Comparison of ENCODE assay signal across 8 cellular contexts in the genomic region with DNA sequence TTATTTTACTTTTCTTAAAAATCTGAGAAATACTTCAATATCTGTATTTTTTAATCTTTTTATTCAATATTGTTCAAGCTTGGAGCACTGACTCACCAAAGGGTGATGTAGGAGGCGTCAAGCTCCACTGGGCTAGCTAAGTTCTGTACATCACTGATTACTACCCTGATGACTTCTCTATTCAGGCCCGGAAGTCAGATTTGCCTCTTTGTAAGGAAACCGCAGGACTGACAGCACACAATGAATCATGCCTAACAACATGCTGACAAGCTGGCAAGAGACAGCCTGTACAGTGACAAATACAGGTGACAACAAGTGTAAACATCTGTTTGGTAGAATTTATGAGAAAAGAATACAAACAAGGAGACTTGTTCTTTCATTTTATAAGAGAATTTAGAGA.
DNase-seq lines count a peak whose midpoint lies in the region; ATAC-seq lines count a peak whose summit lies in the region.

No MANE protein-coding gene starts in this region.

- H3K18ac ChIP-seq in neuronal stem cell (ENCODE audit: low read length) = no peak overlapping the region

- no peak overlapping the region for H2AK5ac ChIP-seq in neuronal stem cell (ENCODE audit: low read depth, low read length)

- no peaks in the 10 kb centered on the region for H3K36me3 ChIP-seq in BLaER1 treated with 17β-estradiol and CSF1 and Interleukin-3, amounts not matched to agents 10 nM and 100 nM
- no peaks in the 10 kb centered on the region for H3K36me3 ChIP-seq in neuronal stem cell (replicated peaks in 1 of 2; ENCODE audit: control insufficient read depth in 2 of 2, insufficient read depth in 2 of 2, low read length in 2 of 2)

- ATAC-seq in GM19023 (IDR thresholded peaks at IDR 0.05; ENCODE audit: unreplicated experiment) (peak; percentile 99), HG03097 (IDR thresholded peaks at IDR 0.05; ENCODE audit: low FRiP score, unreplicated experiment) (peak; percentile 100)

- H3K27me3 ChIP-seq in BLaER1 treated with 17β-estradiol and CSF1 and Interleukin-3, amounts not matched to agents 10 nM and 100 nM = no peaks in the 10 kb centered on the region
- no peaks in the 10 kb centered on the region for H3K27me3 ChIP-seq in neuronal stem cell (ENCODE audit: control insufficient read depth in 3 of 3, insufficient read depth in 3 of 3, low read depth in 1 of 3, low read length in 3 of 3)

- no peak overlapping the region for H2BK120ac ChIP-seq in neuronal stem cell (ENCODE audit: low read depth, low read length)

- H3K23ac ChIP-seq in neuronal stem cell (ENCODE audit: low read depth, low read length, poor library complexity) = no peak overlapping the region

- H3K4me1 ChIP-seq in BLaER1 treated with 17β-estradiol and CSF1 and Interleukin-3, amounts not matched to agents 10 nM and 100 nM = peaks cover 4 to 22% (median 14%) of the 10 kb centered on the region in 10 experiments; a peak in 17 of 20 replicates
- peaks cover 4 to 16% of the 10 kb centered on the region in 2 donors for H3K4me1 ChIP-seq in neuronal stem cell (ENCODE audit: control insufficient read depth in 2 of 2, insufficient read depth in 1 of 2, low read depth in 1 of 2, low read length in 2 of 2)

- H2BK15ac ChIP-seq in neuronal stem cell (ENCODE audit: low read length) = no peak overlapping the region

- WGBS in neuronal stem cell (ENCODE audit: extremely low coverage in 2 of 2, insufficient read length in 2 of 2, insufficient replicate concordance in 1 of 2), 2 donors = no CpG with 5 or more reads among the region's 3 CpGs

- H3K9me3 ChIP-seq in BLaER1 treated with 17β-estradiol and CSF1 and Interleukin-3, amounts not matched to agents 10 nM and 100 nM (replicated peaks in 1 of 11) = no peaks in the 10 kb centered on the region
- H3K9me3 ChIP-seq in neuronal stem cell (replicated peaks in 1 of 2; ENCODE audit: control insufficient read depth in 2 of 2, insufficient read depth in 1 of 2, low read depth in 1 of 2, low read length in 2 of 2) = no peaks in the 10 kb centered on the region

- no peaks in the 10 kb centered on the region for H3K79me1 ChIP-seq in neuronal stem cell (ENCODE audit: low read depth, low read length)

- H3K9ac ChIP-seq in BLaER1 treated with 17β-estradiol and CSF1 and Interleukin-3, amounts not matched to agents 10 nM and 100 nM = no peak overlapping the region
- no peak overlapping the region for H3K9ac ChIP-seq in neuronal stem cell (ENCODE audit: low read depth, low read length, poor library complexity)

- H2AFZ ChIP-seq in neuronal stem cell (ENCODE audit: low read length) = peak overlapping the region; percentile 50

- H3K27ac ChIP-seq in BLaER1 treated with 17β-estradiol and CSF1 and Interleukin-3, amounts not matched to agents 10 nM and 100 nM = peak overlapping the region in 1 of 11 experiments; percentile 46; a peak in 2 of 22 replicates
- H3K27ac ChIP-seq in neuronal stem cell (replicated peaks; ENCODE audit: low read length) = no peak overlapping the region

- no peak overlapping the region for H3K14ac ChIP-seq in neuronal stem cell (ENCODE audit: low read length)

- H4K91ac ChIP-seq in neuronal stem cell (ENCODE audit: low read depth, low read length, poor library complexity) = no peak overlapping the region

- DNase-seq in NCI-H460 (ENCODE audit: extremely low read depth, low read depth) = peak; percentile 5
- DNase-seq in activated gamma-delta T cell treated with anti-CD3 and anti-CD28 coated beads, Interleukin-2, amount 50 U/mL, for 16 hours (ENCODE audit: low read depth) = peak; percentile 5
- no peak for DNase-seq in neuronal stem cell (ENCODE audit: low spot score)
- no peak for DNase-seq in NCI-H2227 treated with DMSO at 0.1 percent for 48 hours (lab: John Stamatoyannopoulos, UW)
- no peak for DNase-seq in mucosa of gallbladder (ENCODE audit: low spot score)

- H3K4me3 ChIP-seq in BLaER1 treated with 17β-estradiol and CSF1 and Interleukin-3, amounts not matched to agents 10 nM and 100 nM = no peak overlapping the region
- H3K4me3 ChIP-seq in neuronal stem cell (ENCODE audit: low read length in 2 of 2) = no peak overlapping the region

- no peak overlapping the region for H3K4ac ChIP-seq in neuronal stem cell (ENCODE audit: low read length)

- H4K8ac ChIP-seq in neuronal stem cell (ENCODE audit: low read depth, low read length) = no peak overlapping the region

- peak overlapping the region in 9 of 11 experiments; percentile 0 to 55 (median 38); a peak in 10 of 22 replicates for H3K4me2 ChIP-seq in BLaER1 treated with 17β-estradiol and CSF1 and Interleukin-3, amounts not matched to agents 10 nM and 100 nM
- H3K4me2 ChIP-seq in neuronal stem cell (ENCODE audit: insufficient read depth, low read length, poor library complexity, severe bottlenecking) = no peak overlapping the region

- H2BK5ac ChIP-seq in neuronal stem cell (ENCODE audit: low read length) = no peak overlapping the region

- H4K20me1 ChIP-seq in BLaER1 treated with 17β-estradiol and CSF1 and Interleukin-3, amounts not matched to agents 10 nM and 100 nM = no peaks in the 10 kb centered on the region

- no peak overlapping the region for H2BK12ac ChIP-seq in neuronal stem cell (ENCODE audit: low read length)

Comparison
In these comparisons a context has a peak if more than half of its experiments do, and no peak if none do; other contexts are left out.
1. DNase-seq: peak in NCI-H460 (single experiment) and activated gamma-delta T cell treated with anti-CD3 and anti-CD28 coated beads, Interleukin-2, amount 50 U/mL, for 16 hours (single experiment); none in neuronal stem cell (single experiment), NCI-H2227 treated with DMSO at 0.1 percent for 48 hours (single experiment) and mucosa of gallbladder (single experiment).